ENCODE assay signal across 21 cellular contexts in genomic region chr16:1094124-1094479, GRCh38. TPM values are rescaled to one million over a fixed set of nuclear protein-coding genes. Genes with fewer than 3 reads are reported as not detected.
"Had no signal": no experiment of that assay in that cellular context is flagged by ENCODE, and none has a peak within 500 bp of the region (broad histone marks: within the 10 kb centered on the region; RNA-seq: fewer than 3 reads in every experiment).

No MANE protein-coding gene starts in this region.

- H3K27ac Mint-ChIP-seq: activated B cell treated with CpG ODN at 0.5 μM for 24 hours; dendritic cell treated with granulocyte-macrophage colony-stimulating factor and Interleukin-4, amounts not matched to agents 40 ng/mL and 50 ng/mL, for 4 days; memory B cell; T-cell had no signal

- H3K27ac ChIP-seq: psoas muscle, upper lobe of left lung had no signal

- H3K9me3 Mint-ChIP-seq: activated B cell treated with CpG ODN at 0.5 μM for 24 hours; dendritic cell treated with granulocyte-macrophage colony-stimulating factor and Interleukin-4, amounts not matched to agents 40 ng/mL and 50 ng/mL, for 4 days had no signal

- H3K4me1 Mint-ChIP-seq: activated B cell treated with CpG ODN at 0.5 μM for 24 hours, memory B cell, T-cell had no signal

- H3K9me3 ChIP-seq: gastrocnemius medialis, psoas muscle, upper lobe of left lung had no signal

- H3K36me3 Mint-ChIP-seq: T-cell had no signal

- H3K4me3 ChIP-seq: gastrocnemius medialis, psoas muscle, upper lobe of left lung had no signal

- H3K4me3 Mint-ChIP-seq: activated B cell treated with CpG ODN at 0.5 μM for 24 hours; dendritic cell treated with granulocyte-macrophage colony-stimulating factor and Interleukin-4, amounts not matched to agents 40 ng/mL and 50 ng/mL, for 4 days; memory B cell; T-cell had no signal

- FAIRE-seq: small intestine had no signal

- H3K27me3 Mint-ChIP-seq: memory B cell had no signal

- DNase-seq: activated B cell treated with CpG ODN at 0.5 μM for 24 hours; activated effector memory CD4-positive, alpha-beta T cell treated with Interleukin-2 at 50 U/mL for 16 hours; activated naive CD4-positive, alpha-beta T cell treated with anti-CD3 and anti-CD28 coated beads, Interleukin-2, amount 50 U/mL, for 16 hours; aorta; effector CD8-positive, alpha-beta T cell; gastrocnemius medialis; head of caudate nucleus; kidney glomerular epithelial cell; psoas muscle; right cardiac atrium had no signal

- H3K36me3 ChIP-seq: gastrocnemius medialis, upper lobe of left lung had no signal

RNA-seq across cellular contexts. Expression of gene C1QTNF8, which starts 1.9 kb away (rescaled TPM):
- total RNA-seq: activated B cell treated with CpG ODN at 0.5 μM for 24 hours, cerebellum, esophagus mucosa, gastrocnemius medialis, liver, mononuclear cell, osteocyte, psoas muscle, T-cell had no signal

RNA-seq across cellular contexts. Expression of gene SSTR5, which starts 21.6 kb away (rescaled TPM):
- total RNA-seq: activated B cell treated with CpG ODN at 0.5 μM for 24 hours, cerebellum, esophagus mucosa, liver, mononuclear cell, osteocyte, T-cell, temporal lobe, upper lobe of left lung had no signal
